ENCODE assay signal across 35 cellular contexts in genomic region chr9:22189471-22189870, GRCh38.
"Had no signal": no experiment of that assay in that cellular context is flagged by ENCODE, and none has a peak within 500 bp of the region (broad histone marks: within the 10 kb centered on the region; RNA-seq: fewer than 3 reads in every experiment).

No MANE protein-coding gene starts in this region.

- H3K9me3 ChIP-seq: MG63 had no signal

- H3K36me3 ChIP-seq: MG63 had no signal

- H3K4me3 ChIP-seq: MG63 had no signal

- DNase-seq: Karpas-422, Kasumi-1, MG63, MM.1S, MV-4-11, NCI-H1048, NCI-H1092, NCI-H1092 treated with DMSO at 0.1 percent for 48 hours, NCI-H1105, NCI-H1105 treated with DMSO at 0.1 percent for 48 hours, NCI-H1417, NCI-H1417 treated with DMSO at 0.1 percent for 48 hours, NCI-H1436, NCI-H1436 treated with DMSO at 0.1 percent for 48 hours, NCI-H146, NCI-H1694, NCI-H1694 treated with DMSO at 0.1 percent for 48 hours, NCI-H187, NCI-H187 treated with DMSO at 0.1 percent for 48 hours, NCI-H1930, NCI-H2029, NCI-H2029 treated with DMSO at 0.1 percent for 48 hours, NCI-H2081, NCI-H2081 treated with DMSO at 0.1 percent for 48 hours, NCI-H2107, NCI-H2171, NCI-H2171 treated with DMSO at 0.1 percent for 48 hours, NCI-H2227 treated with DMSO at 0.1 percent for 48 hours, NCI-H226, NCI-H345, NCI-H446, NCI-H446 treated with DMSO at 0.1 percent for 48 hours, NCI-H510A, NCI-H510A treated with DMSO at 0.1 percent for 48 hours, NCI-H524 had no signal
